1 cellular context compared by ENCODE assay signal in the genomic region with DNA sequence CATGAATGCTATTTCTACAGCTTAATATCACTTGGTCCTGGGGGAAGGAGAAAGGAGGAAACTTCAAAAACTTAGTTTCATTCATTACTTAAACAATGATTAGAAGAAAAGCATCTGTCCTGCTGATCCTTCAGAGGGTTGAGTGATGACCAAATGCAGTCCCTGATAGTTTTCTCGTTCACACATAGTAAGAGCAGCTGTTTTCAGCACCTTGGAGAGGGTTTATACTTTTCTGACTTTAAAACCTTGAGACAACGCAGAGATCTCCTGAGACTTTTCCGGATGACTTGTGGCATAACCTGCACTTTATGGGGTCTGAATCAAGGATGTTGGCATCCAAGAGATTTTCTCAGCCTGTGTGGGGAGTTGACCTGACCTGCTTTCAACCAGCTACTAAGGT.
TF ChIP-seq lines count a peak whose summit lies in the region.

No MANE protein-coding gene starts in this region.

TF ChIP-seq in GM23338, 12 proteins besides CTCF, POLR2A, EP300 and RAD21 (continued from another document):
- no peak for TF ChIP-seq ZNF462 (CRISPR knock-in tag; IDR thresholded peaks at IDR 0.05)
TF ChIP-seq in GM23338: peak in this region for 1.
